1 cellular context compared by ENCODE assay signal in genomic region chr3:25782938-25783660, GRCh38.
TF ChIP-seq lines count a peak whose summit lies in the region.

Gene NGLY1 (minus strand): TSS chr3:25783443. CDS start chr3:25783390, 53 bp downstream.

TF ChIP-seq in GM12878, 131 proteins besides CTCF, POLR2A, EP300 and RAD21 (continued from another document):
- no peak for TF ChIP-seq WRNIP1 (IDR thresholded peaks at IDR 0.05; ENCODE audit: borderline replicate concordance, low read depth, low read length)
- TF ChIP-seq MTA3 (IDR thresholded peaks at IDR 0.05; ENCODE audit: borderline replicate concordance, low read length), result no peak
- no peak for TF ChIP-seq IRF5 (IDR thresholded peaks at IDR 0.05; ENCODE audit: borderline replicate concordance)
- no peak for TF ChIP-seq HDAC2 (IDR thresholded peaks at IDR 0.05)
- TF ChIP-seq RBBP5 (conservative IDR thresholded peaks at IDR 0.05), result no peak
